Comparison of ENCODE assay signal across 22 cellular contexts in genomic region chr3:155891341-155891740, GRCh38. TPM values are rescaled to one million over a fixed set of nuclear protein-coding genes. Genes with fewer than 3 reads are reported as not detected.
DNase-seq lines count a peak whose midpoint lies in the region; ATAC-seq, FAIRE-seq and TF ChIP-seq lines count a peak whose summit lies in the region.
"Had no signal": no experiment of that assay in that cellular context is flagged by ENCODE, and none has a peak within 500 bp of the region (broad histone marks: within the 10 kb centered on the region; RNA-seq: fewer than 3 reads in every experiment).

No MANE protein-coding gene starts in this region.

- H3K9me3 ChIP-seq in MG63 (0 out of 2 replicates have a peak, but pooled peaks cover 2% of the 10 kb centered on the region), K562 (replicated peaks; ENCODE audit: control insufficient read depth, insufficient read depth, low read depth, low read length) (no peaks in the 10 kb centered on the region), mesenchymal stem cell (ENCODE audit: control insufficient read depth, low read length) (no peaks in the 10 kb centered on the region)
- H3K9me3 ChIP-seq: BLaER1, HAP-1, SJCRH30 had no signal

- H2AFZ ChIP-seq in K562 (ENCODE audit: low read depth, low read length) (no peak overlapping the region), mesenchymal stem cell (ENCODE audit: low read depth, low read length) (no peak overlapping the region)

- H2BK15ac ChIP-seq in mesenchymal stem cell (ENCODE audit: low read depth, poor library complexity, severe bottlenecking), result no peak overlapping the region

- DNase-seq in GM03348 (ENCODE audit: low spot score), result peak; percentile 24
- peak; percentile 18 for DNase-seq in MG63
- DNase-seq in K562 (ENCODE audit: extremely low read depth in 1 of 4, low spot score in 3 of 4), result no peak
- no peak for DNase-seq in mesenchymal stem cell
- no peak for DNase-seq in cerebellar nuclear complex (lab: John Stamatoyannopoulos, UW)
- no peak for DNase-seq in RWPE1 (ENCODE audit: low spot score)
- no peak for DNase-seq in NCI-H1417 treated with DMSO at 0.1 percent for 48 hours (lab: John Stamatoyannopoulos, UW)
- DNase-seq: CD4-positive, CD25-positive, alpha-beta regulatory T cell; NCI-H1092 treated with DMSO at 0.1 percent for 48 hours; NCI-H1930; NCI-H2107; NCI-H446; NCI-H526; NCI-H82; NK-92 treated with Interleukin-12 subunit alpha and Interleukin-12 subunit beta, amount 100 ng/mL, for 24 hours; SJCRH30 had no signal

- H3K79me2 ChIP-seq in K562 (ENCODE audit: control insufficient read depth, insufficient read depth, low read length), result peaks cover 96% of the 10 kb centered on the region

- no peak for ATAC-seq in K562
- ATAC-seq in GM21825 (IDR thresholded peaks at IDR 0.05; ENCODE audit: unreplicated experiment), result no peak
- ATAC-seq: Right ventricle myocardium inferior had no signal

- 0 out of 2 replicates have a peak, but pooled peaks cover 3% of the 10 kb centered on the region for H4K20me1 ChIP-seq in K562 (replicated peaks; ENCODE audit: control insufficient read depth, insufficient read depth, low read length)

- H4K8ac ChIP-seq in mesenchymal stem cell (ENCODE audit: low read length), result no peak overlapping the region

- H2BK12ac ChIP-seq in mesenchymal stem cell (ENCODE audit: low read length in 2 of 2), result no peak overlapping the region

- peak overlapping the region; percentile 72; the same call in 1 of the 2 replicates for H3K4me2 ChIP-seq in K562 (ENCODE audit: insufficient read depth, low read length)
- H3K4me2 ChIP-seq in mesenchymal stem cell (ENCODE audit: low read length, poor library complexity, severe bottlenecking), result no peak overlapping the region
- H3K4me2 ChIP-seq: KMS-11 had no signal

- TF ChIP-seq RAD21 in K562 (CRISPR knock-in tag; conservative IDR thresholded peaks at IDR 0.05 in 1 of 2, IDR thresholded peaks at IDR 0.05 in 1 of 2), result no peak

- H3K9me1 ChIP-seq in K562 (ENCODE audit: control insufficient read depth, insufficient read depth, low read length), result no peaks in the 10 kb centered on the region

- no peak overlapping the region for H3K14ac ChIP-seq in mesenchymal stem cell (ENCODE audit: low read length in 2 of 2)

- BruUV-seq in K562 (replicated peaks; lab: Mats Ljungman, UMichigan), result no TSS peak

- H2BK5ac ChIP-seq in mesenchymal stem cell (ENCODE audit: low read depth, low read length, poor library complexity, severe bottlenecking), result no peak overlapping the region

- TF ChIP-seq CTCF in K562 (IDR thresholded peaks at IDR 0.05 in 2 of 3, conservative IDR thresholded peaks at IDR 0.05 in 1 of 3; ENCODE audit: insufficient read depth in 2 of 3, low read depth in 1 of 3, low read length in 3 of 3), result no peak
- TF ChIP-seq CTCF in RWPE1 (conservative IDR thresholded peaks at IDR 0.05; ENCODE audit: low read depth), result no peak

- H3K4ac ChIP-seq in mesenchymal stem cell (ENCODE audit: low read depth in 1 of 2, low read length in 2 of 2), result no peak overlapping the region

- POLR2A ChIA-PET in K562 (lab: Yijun Ruan, JAX), result interaction anchor here (0.6 to 1.1 kb wide), 4 partner anchors 9 to 86 kb away, joined by 3 to 4 read pairs (median 3); partner anchors contain the start of gene C3orf33
- POLR2A ChIA-PET in RWPE1 (lab: Yijun Ruan, JAX; ENCODE audit: low non-redundant PET), result no interaction called here

- peak overlapping the region in 1 of 2 experiments; percentile 33; a peak in 2 of 4 replicates for H3K9ac ChIP-seq in K562 (ENCODE audit: insufficient read depth in 1 of 2, low read depth in 2 of 2, low read length in 2 of 2)
- H3K9ac ChIP-seq in mesenchymal stem cell (ENCODE audit: low read length), result peak overlapping the region; percentile 59
- H3K9ac ChIP-seq: BLaER1, KMS-11 had no signal

- CTCF ChIA-PET in K562 (lab: Yijun Ruan, JAX; ENCODE audit: low intra/inter-chr PET ratio), result no interaction called here
- CTCF ChIA-PET in RWPE1 (lab: Yijun Ruan, JAX), result no interaction called here

- in situ Hi-C loops in K562 (cut with MboI), result no loop called here

- FAIRE-seq in K562 (lab: Jason Lieb, UNC), result no peak
- FAIRE-seq: A204.1 had no signal

- no peak overlapping the region for H4K91ac ChIP-seq in mesenchymal stem cell (ENCODE audit: low read length)

- H3K27me3 ChIP-seq in MG63 (no peaks in the 10 kb centered on the region), K562 (ENCODE audit: control insufficient read depth in 2 of 2, insufficient read depth in 2 of 2, low read length in 2 of 2) (no peaks in the 10 kb centered on the region), mesenchymal stem cell (ENCODE audit: control insufficient read depth in 1 of 2, insufficient read depth in 1 of 2, low read length in 2 of 2) (no peaks in the 10 kb centered on the region)
- H3K27me3 ChIP-seq: BLaER1, SJCRH30 had no signal

- intact Hi-C loops in K562 (cut with micrococcal nuclease), result loop anchor here (2.0 kb wide), 1 partner anchor 19 kb away; no protein-coding TSS in a partner anchor

- H3K4me1 ChIP-seq in K562 (replicated peaks in 1 of 2; ENCODE audit: control insufficient read depth in 2 of 2, insufficient read depth in 2 of 2, low read length in 2 of 2) (peaks cover 22 to 32% of the 10 kb centered on the region in 2 experiments), mesenchymal stem cell (ENCODE audit: control insufficient read depth, insufficient read depth, low read depth, low read length) (peaks cover 3% of the 10 kb centered on the region)
- H3K4me1 ChIP-seq: SJCRH30 had no signal

- H3K79me1 ChIP-seq in mesenchymal stem cell (replicated peaks; ENCODE audit: low read length, poor library complexity, severe bottlenecking), result peaks cover 11% of the 10 kb centered on the region

- H3K27ac ChIP-seq in K562 (ENCODE audit: extremely low read depth, low read depth, low read length), result peak overlapping the region; percentile 90; the same call in 2 of the 3 replicates
- H3K27ac ChIP-seq in mesenchymal stem cell (ENCODE audit: low read length, poor library complexity, severe bottlenecking), result no peak overlapping the region
- no peak overlapping the region for H3K27ac ChIP-seq in RWPE1
- H3K27ac ChIP-seq: BLaER1, KMS-11, SJCRH30 had no signal

- no peak overlapping the region for H3K23ac ChIP-seq in mesenchymal stem cell (ENCODE audit: low read length in 2 of 2)

- 70% methylated on average over 5 of the region's 6 CpGs for WGBS in K562 (ENCODE audit: insufficient coverage, low coverage, missing lambda C conversion rate)
- 96% methylated on average over 2 of the region's 6 CpGs for WGBS in mesenchymal stem cell

- no peak overlapping the region for H3K18ac ChIP-seq in mesenchymal stem cell (ENCODE audit: low read depth in 1 of 2, low read length in 2 of 2)

- peaks cover 56% of the 10 kb centered on the region for H3K36me3 ChIP-seq in MG63
- peaks cover 44% of the 10 kb centered on the region for H3K36me3 ChIP-seq in K562 (ENCODE audit: control insufficient read depth, insufficient read depth, low read length)
- H3K36me3 ChIP-seq in mesenchymal stem cell (ENCODE audit: control insufficient read depth in 1 of 2, insufficient read depth in 2 of 2, low read depth in 1 of 2, low read length in 2 of 2), result peaks cover 7 to 29% of the 10 kb centered on the region in 2 experiments

- TF ChIP-seq POLR2A in K562 (conservative IDR thresholded peaks at IDR 0.05), result no peak

- no peak overlapping the region for H2AK5ac ChIP-seq in mesenchymal stem cell (ENCODE audit: low read length, severe bottlenecking)

- TF ChIP-seq EP300 in K562 (IDR thresholded peaks at IDR 0.05; ENCODE audit: low read length), result no peak

- H3K4me3 ChIP-seq in MG63 (no peak overlapping the region), K562 (no peak overlapping the region), mesenchymal stem cell (ENCODE audit: insufficient read depth in 1 of 2, low read depth in 1 of 2, low read length in 2 of 2) (no peak overlapping the region)
- H3K4me3 ChIP-seq: BLaER1, HAP-1, SJCRH30 had no signal

- H2BK120ac ChIP-seq in mesenchymal stem cell (ENCODE audit: low read depth, low read length), result no peak overlapping the region

RNA-seq across cellular contexts. Expression of gene GMPS, which starts 20.9 kb away (rescaled TPM):
- total RNA-seq in MG63 (2014; rRNA removed; shearing (Covaris generic); ENCODE audit: low replicate concordance), result 51.3 and 56.7 TPM in 2 replicates
- total RNA-seq in K562 (2011; cell fraction: chromatin; rRNA removed; ENCODE audit: low replicate concordance), result 24.3 and 122 TPM in 2 replicates
- total RNA-seq in K562 (2011; cell fraction: nucleolus; rRNA removed), result 8.3 and 10.4 TPM in 2 replicates
- 20.8 and 36.6 TPM in 2 replicates for total RNA-seq in K562 (2011; cell fraction: nucleoplasm; rRNA removed)
- total RNA-seq in K562 (2014; rRNA removed), result 73.7 and 78.2 TPM in 2 replicates
- 234 and 267 TPM in 2 replicates for total RNA-seq in K562 (2014; rRNA removed; fragmentation: Illumina TruSeq; extraction: Trizol)
- 162 and 170 TPM in 2 replicates for total RNA-seq in K562 (2015; rRNA removed; fragmentation: Illumina TruSeq; extraction: Trizol)
- total RNA-seq in K562 (2021), result 226 and 234 TPM in 2 replicates
- 105 and 156 TPM in 2 replicates for polyA plus RNA-seq in K562 (2011; rRNA removed)
- polyA plus RNA-seq in K562 (2011; cell fraction: cytosol; rRNA removed), result 48.6 and 85.1 TPM in 2 replicates
- polyA plus RNA-seq in K562 (2011; cell fraction: nucleus; rRNA removed), result 25.8 and 44.4 TPM in 2 replicates
- polyA plus RNA-seq in K562 (2012), result 152 and 174 TPM in 2 replicates
- 235 and 282 TPM in 2 replicates for polyA plus RNA-seq in K562 (2014; fragmentation: Illumina TruSeq; extraction: Trizol)
- 10 to 100 TPM; 74.2 to 87.0 TPM for polyA plus RNA-seq in K562 (2014; fragmentation: Nextera tagmentation; extraction: Ambion mirVana)
- polyA plus RNA-seq in K562 (2014; rRNA removed), result 95.9 and 106 TPM in 2 replicates
- polyA minus RNA-seq in K562 (2011; rRNA and poly(A)+ RNA removed), result 314 and 384 TPM in 2 replicates
- polyA minus RNA-seq in K562 (2011; cell fraction: cytosol; rRNA and poly(A)+ RNA removed), result 146 and 156 TPM in 2 replicates
- 12.3 and 30.1 TPM in 2 replicates for polyA minus RNA-seq in K562 (2011; cell fraction: nucleus; rRNA and poly(A)+ RNA removed)
- polyA plus RNA-seq in mesenchymal stem cell (2013, experiment 1 of 2), result 48.7 TPM
- 51.5 TPM for polyA plus RNA-seq in mesenchymal stem cell (2013, experiment 2 of 2)

RNA-seq across cellular contexts. Expression of gene SLC33A1, which starts 37.1 kb away (rescaled TPM):
- total RNA-seq in MG63 (2014; rRNA removed; shearing (Covaris generic); ENCODE audit: low replicate concordance), result 30.2 and 50.1 TPM in 2 replicates
- total RNA-seq in K562 (2011; cell fraction: chromatin; rRNA removed; ENCODE audit: low replicate concordance), result 80.9 and 96.6 TPM in 2 replicates
- total RNA-seq in K562 (2011; cell fraction: nucleolus; rRNA removed), result 60.8 and 64.4 TPM in 2 replicates
- total RNA-seq in K562 (2011; cell fraction: nucleoplasm; rRNA removed), result 70.8 and 71.1 TPM in 2 replicates
- total RNA-seq in K562 (2014; rRNA removed) (16.4 and 21.1 TPM in 2 replicates), K562 (2014; rRNA removed; fragmentation: Illumina TruSeq; extraction: Trizol) (23.0 and 25.5 TPM in 2 replicates), K562 (2015; rRNA removed; fragmentation: Illumina TruSeq; extraction: Trizol) (25.0 and 26.8 TPM in 2 replicates), K562 (2021) (22.0 and 22.7 TPM in 2 replicates)
- polyA plus RNA-seq in K562 (2011; rRNA removed) (25.5 and 29.2 TPM in 2 replicates), K562 (2014; fragmentation: Illumina TruSeq; extraction: Trizol) (18.8 and 20.5 TPM in 2 replicates), K562 (2014; fragmentation: Nextera tagmentation; extraction: Ambion mirVana) (1 to 10 TPM; 6.2 to 7.8 TPM), K562 (2014; rRNA removed) (18.3 and 19.6 TPM in 2 replicates)
- 20.9 and 24.3 TPM in 2 replicates for polyA plus RNA-seq in K562 (2011; cell fraction: cytosol; rRNA removed)
- 34.8 and 49.9 TPM in 2 replicates for polyA plus RNA-seq in K562 (2011; cell fraction: nucleus; rRNA removed)
- polyA plus RNA-seq in K562 (2012), result 16.9 and 25.6 TPM in 2 replicates
- 34.9 and 54.9 TPM in 2 replicates for polyA minus RNA-seq in K562 (2011; rRNA and poly(A)+ RNA removed)
- 20.8 and 30.1 TPM in 2 replicates for polyA minus RNA-seq in K562 (2011; cell fraction: cytosol; rRNA and poly(A)+ RNA removed)
- polyA minus RNA-seq in K562 (2011; cell fraction: nucleus; rRNA and poly(A)+ RNA removed), result 29.2 and 54.0 TPM in 2 replicates
- 21.6 TPM for polyA plus RNA-seq in mesenchymal stem cell (2013, experiment 1 of 2)
- 24.3 TPM for polyA plus RNA-seq in mesenchymal stem cell (2013, experiment 2 of 2)

Comparison
In these comparisons a context has a peak if more than half of its experiments do, and no peak if none do; other contexts are left out.
1. DNase-seq: peak in GM03348 (single experiment) and MG63 (single experiment); none in K562 (0 of 4), mesenchymal stem cell (single experiment), cerebellar nuclear complex (0 of 2), RWPE1 (single experiment) and NCI-H1417 treated with DMSO at 0.1 percent for 48 hours (single experiment).